ENCODE assay signal across 11 cellular contexts in the genomic region with DNA sequence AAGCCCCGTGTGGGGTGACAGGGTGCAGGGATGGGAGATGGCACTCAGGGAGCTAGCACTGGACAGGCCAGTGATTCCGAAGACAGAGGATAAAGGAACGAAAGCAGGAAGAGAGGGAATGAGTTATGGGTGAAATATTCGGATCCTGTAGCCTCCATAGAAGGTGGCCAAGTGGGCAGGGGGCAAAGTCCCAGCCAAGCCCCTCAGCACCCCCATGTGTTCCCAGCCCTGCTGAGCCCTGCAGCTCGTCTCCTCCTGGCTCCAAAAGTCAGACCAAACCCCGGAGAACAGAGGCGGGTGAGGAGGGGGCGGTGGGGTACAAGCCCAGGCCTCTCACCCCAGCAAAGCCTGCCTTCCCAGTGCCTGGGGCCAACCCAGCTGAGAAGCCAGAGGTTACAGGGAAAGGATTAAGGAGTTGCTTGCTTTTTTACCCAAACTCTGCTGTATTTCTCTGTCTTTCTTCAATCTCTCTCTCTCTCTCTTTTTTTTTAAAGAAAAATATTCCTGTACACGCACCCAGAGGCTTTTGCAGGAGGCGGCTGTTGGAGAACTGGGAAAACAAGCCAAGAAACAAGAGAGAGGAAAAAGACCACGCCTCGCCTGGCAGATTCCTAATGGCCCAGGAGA. TPM values are rescaled to one million over a fixed set of nuclear protein-coding genes. Genes with fewer than 3 reads are reported as not detected.
DNase-seq lines count a peak whose midpoint lies in the region; ATAC-seq and TF ChIP-seq lines count a peak whose summit lies in the region.
"Had no signal": no experiment of that assay in that cellular context is flagged by ENCODE, and none has a peak within 500 bp of the region (broad histone marks: within the 10 kb centered on the region; RNA-seq: fewer than 3 reads in every experiment).

No MANE protein-coding gene starts in this region.

- TF ChIP-seq CTCF in AG10803 (conservative IDR thresholded peaks at IDR 0.05; ENCODE audit: low read length) (no peak), astrocyte of the cerebellum (IDR thresholded peaks at IDR 0.05; ENCODE audit: low read depth, low read length, missing control alignments) (no peak)

- peak overlapping the region; percentile 71 for H3K9ac ChIP-seq in rectal smooth muscle tissue (ENCODE audit: low read length)

- in situ Hi-C loops in astrocyte of the cerebellum (cut with HindIII; ENCODE audit: low sequenced_read_pairs): no loop called here

- H3K36me3 ChIP-seq in rectal smooth muscle tissue (ENCODE audit: control insufficient read depth, insufficient read depth, low read length): no peaks in the 10 kb centered on the region
- H3K36me3 ChIP-seq: BLaER1 treated with 17β-estradiol and CSF1 and Interleukin-3, amounts not matched to agents 10 nM and 100 nM; SJSA1 had no signal

- WGBS in right cardiac atrium: 16% methylated on average over 12 of the region's 12 CpGs

- DNase-seq in AG10803 (ENCODE audit: low read depth): peak; percentile 71
- peak; percentile 39 for DNase-seq in astrocyte of the cerebellum (ENCODE audit: low read depth)
- DNase-seq in right cardiac atrium: peak; percentile 25 to 81 (median 73)
- no peak for DNase-seq in activated gamma-delta T cell (lab: John Stamatoyannopoulos, UW)
- no peak for DNase-seq in NCI-H1694 treated with DMSO at 0.1 percent for 48 hours (lab: John Stamatoyannopoulos, UW)
- DNase-seq: MV-4-11 had no signal

- intact Hi-C loops in right cardiac atrium (cut with DNase I): loop anchor here in 1 of 4 donors (10.0 kb wide), 1 partner anchor 69 kb away; no protein-coding TSS in a partner anchor

- peak; percentile 11 to 13 for ATAC-seq in right cardiac atrium
- ATAC-seq in GM19467 (IDR thresholded peaks at IDR 0.05; ENCODE audit: unreplicated experiment): no peak
- no peak for ATAC-seq in HG03571 (IDR thresholded peaks at IDR 0.05; ENCODE audit: unreplicated experiment)

- H3K4me1 ChIP-seq in right cardiac atrium (ENCODE audit: control insufficient read depth, insufficient read depth, low read length) (peaks cover 9% of the 10 kb centered on the region), rectal smooth muscle tissue (ENCODE audit: control insufficient read depth, insufficient read depth, low read length) (peaks cover 19% of the 10 kb centered on the region)

- H3K27me3 ChIP-seq in right cardiac atrium (ENCODE audit: control insufficient read depth, insufficient read depth) (no peaks in the 10 kb centered on the region), rectal smooth muscle tissue (ENCODE audit: control insufficient read depth, insufficient read depth, low read length) (no peaks in the 10 kb centered on the region)
- H3K27me3 ChIP-seq: BLaER1 treated with 17β-estradiol and CSF1 and Interleukin-3, amounts not matched to agents 10 nM and 100 nM; SJSA1 had no signal

- H3K4me3 ChIP-seq in AG10803 (ENCODE audit: low read length) (peak overlapping the region; percentile 26), astrocyte of the cerebellum (ENCODE audit: low read depth, low read length) (peak overlapping the region; percentile 9), right cardiac atrium (ENCODE audit: low read length) (no peak overlapping the region), rectal smooth muscle tissue (ENCODE audit: low read length) (peak overlapping the region; percentile 42)
- H3K4me3 ChIP-seq: BLaER1 treated with 17β-estradiol and CSF1 and Interleukin-3, amounts not matched to agents 10 nM and 100 nM; SJSA1 had no signal

- no peaks in the 10 kb centered on the region for H3K9me3 ChIP-seq in right cardiac atrium (ENCODE audit: control insufficient read depth, low read length)
- H3K9me3 ChIP-seq: BLaER1 treated with 17β-estradiol and CSF1 and Interleukin-3, amounts not matched to agents 10 nM and 100 nM; SJSA1 had no signal

- peak overlapping the region; percentile 76 for H3K27ac ChIP-seq in right cardiac atrium (ENCODE audit: low read length)
- H3K27ac ChIP-seq in rectal smooth muscle tissue (ENCODE audit: low read depth, low read length): peak overlapping the region; percentile 97
- H3K27ac ChIP-seq: SJSA1 had no signal

RNA-seq across cellular contexts. Expression of gene WASF2, which starts 14.1 kb away (rescaled TPM):
- total RNA-seq in right cardiac atrium: 10 to 100 TPM; 64.4 to 77.9 (median 71.5) TPM
- polyA plus RNA-seq in right cardiac atrium: 22.1 TPM

Comparison
In these comparisons a context has a peak if more than half of its experiments do, and no peak if none do; other contexts are left out.
1. DNase-seq: peak in AG10803 (single experiment), astrocyte of the cerebellum (single experiment) and right cardiac atrium (3 of 3); none in activated gamma-delta T cell (single experiment) and NCI-H1694 treated with DMSO at 0.1 percent for 48 hours (single experiment).
2. ATAC-seq: peak in right cardiac atrium (2 of 2); none in GM19467 (single experiment) and HG03571 (single experiment).